ENCODE assay signal across 30 cellular contexts in genomic region chr5:44365351-44365750, GRCh38. TPM values are rescaled to one million over a fixed set of nuclear protein-coding genes. Genes with fewer than 3 reads are reported as not detected.
DNase-seq lines count a peak whose midpoint lies in the region; ATAC-seq, FAIRE-seq and TF ChIP-seq lines count a peak whose summit lies in the region.
"Had no signal": no experiment of that assay in that cellular context is flagged by ENCODE, and none has a peak within 500 bp of the region (broad histone marks: within the 10 kb centered on the region; RNA-seq: fewer than 3 reads in every experiment).

No MANE protein-coding gene starts in this region.

- H3K36me3 Mint-ChIP-seq in Caco-2 (ENCODE audit: insufficient read depth, unreplicated experiment) = no peaks in the 10 kb centered on the region
- H3K36me3 Mint-ChIP-seq: activated CD8-positive, alpha-beta memory T cell treated with anti-CD3 and anti-CD28 coated beads, Interleukin-2, amount 10 ng/mL, durations not matched to agents 7 days and 5 days; activated naive CD4-positive, alpha-beta T cell treated with anti-CD3 and anti-CD28 coated beads, Interleukin-2, amount 50 U/mL, for 72 hours had no signal

- POLR2A ChIA-PET in Caco-2 (lab: Charles Lee) = no interaction called here

- H3K4me3 Mint-ChIP-seq in Caco-2 (ENCODE audit: unreplicated experiment) = no peak overlapping the region
- H3K4me3 Mint-ChIP-seq: activated CD4-positive, alpha-beta T cell treated with anti-CD3 and anti-CD28 coated beads, Interleukin-2, amount 10 ng/mL, durations not matched to agents 7 days and 5 days; activated CD8-positive, alpha-beta memory T cell treated with anti-CD3 and anti-CD28 coated beads, Interleukin-2, amount 10 ng/mL, durations not matched to agents 7 days and 5 days; activated T-helper 17 cell treated with anti-CD3 and anti-CD28 coated beads, Interleukin-2, amount 50 U/mL, for 72 hours; effector memory CD8-positive, alpha-beta T cell had no signal

- H3K79me2 ChIP-seq in ACC112 (ENCODE audit: control insufficient read depth, insufficient read depth, low read length, unreplicated experiment) = no peaks in the 10 kb centered on the region

- H3K4me1 ChIP-seq in ACC112 (ENCODE audit: control insufficient read depth, insufficient read depth, low read length, unreplicated experiment) = peaks cover 5% of the 10 kb centered on the region
- H3K4me1 ChIP-seq in Caco-2 = no peaks in the 10 kb centered on the region
- H3K4me1 ChIP-seq: A549, esophagus squamous epithelium, heart left ventricle, stomach, upper lobe of left lung had no signal

- no peak for DNase-seq in H54 (ENCODE audit: insufficient read length, low spot score)
- peak; percentile 9 to 47 for DNase-seq in cardiac fibroblast (ENCODE audit: low read depth in 2 of 2)
- DNase-seq in kidney epithelial cell (ENCODE audit: low read depth) = peak; percentile 55
- no peak for DNase-seq in Caco-2
- DNase-seq in NOMO-1 treated with dmso at 0.1 percent for 144 hours (lab: John Stamatoyannopoulos, UW; ENCODE audit: unreplicated experiment) = no peak
- DNase-seq: activated CD4-positive, alpha-beta T cell treated with anti-CD3 and anti-CD28 coated beads, Interleukin-2, amount 10 ng/mL, durations not matched to agents 7 days and 5 days; activated CD8-positive, alpha-beta memory T cell treated with anti-CD3 and anti-CD28 coated beads, Interleukin-2, amount 10 ng/mL, durations not matched to agents 7 days and 5 days; effector memory CD8-positive, alpha-beta T cell; esophagus squamous epithelium; H7; heart left ventricle; KBM-7; NCI-H1694; NCI-H526; right cardiac atrium; SK-N-SH; stomach; upper lobe of left lung had no signal

- H3K4me3 ChIP-seq in ACC112 (ENCODE audit: low read depth, low read length) = no peak overlapping the region
- no peak overlapping the region for H3K4me3 ChIP-seq in cardiac fibroblast (replicated peaks in 1 of 2; ENCODE audit: low read depth in 2 of 2, low read length in 2 of 2)
- H3K4me3 ChIP-seq in kidney epithelial cell (ENCODE audit: low read depth, low read length) = no peak overlapping the region
- H3K4me3 ChIP-seq in Caco-2 (ENCODE audit: low read depth, low read length) = no peak overlapping the region
- H3K4me3 ChIP-seq: A549, esophagus squamous epithelium, heart left ventricle, stomach, upper lobe of left lung had no signal

- peaks cover 14% of the 10 kb centered on the region for H3K27me3 Mint-ChIP-seq in Caco-2 (ENCODE audit: insufficient read depth, unreplicated experiment)
- H3K27me3 Mint-ChIP-seq: activated CD4-positive, alpha-beta T cell treated with anti-CD3 and anti-CD28 coated beads, Interleukin-2, amount 10 ng/mL, durations not matched to agents 7 days and 5 days; activated CD8-positive, alpha-beta memory T cell treated with anti-CD3 and anti-CD28 coated beads, Interleukin-2, amount 10 ng/mL, durations not matched to agents 7 days and 5 days; activated T-helper 17 cell treated with anti-CD3 and anti-CD28 coated beads, Interleukin-2, amount 50 U/mL, for 72 hours; effector memory CD8-positive, alpha-beta T cell had no signal

- TF ChIP-seq POLR2A in H54 (IDR thresholded peaks at IDR 0.05; ENCODE audit: low read depth, low read length) = no peak

- H3K9me3 ChIP-seq in Caco-2 = no peaks in the 10 kb centered on the region
- H3K9me3 ChIP-seq: A549, esophagus squamous epithelium, heart left ventricle, SK-N-SH, stomach, upper lobe of left lung had no signal

- H3K27me3 ChIP-seq in ACC112 (ENCODE audit: insufficient read depth, low read length) (no peaks in the 10 kb centered on the region), kidney epithelial cell (ENCODE audit: control insufficient read depth, insufficient read depth, low read length) (no peaks in the 10 kb centered on the region), Caco-2 (replicated peaks; ENCODE audit: control insufficient read depth, insufficient read depth, low read length) (no peaks in the 10 kb centered on the region)
- H3K27me3 ChIP-seq: esophagus squamous epithelium, heart left ventricle, stomach, upper lobe of left lung had no signal

- intact Hi-C loops in Caco-2 (cut with micrococcal nuclease; ENCODE audit: unreplicated experiment) = no loop called here

- no peak overlapping the region for H2AFZ ChIP-seq in ACC112 (ENCODE audit: low read length, unreplicated experiment)

- H3K36me3 ChIP-seq in ACC112 (ENCODE audit: insufficient read depth, low read length) = no peaks in the 10 kb centered on the region
- H3K36me3 ChIP-seq in kidney epithelial cell (ENCODE audit: control insufficient read depth, insufficient read depth, low read length) = no peaks in the 10 kb centered on the region
- no peaks in the 10 kb centered on the region for H3K36me3 ChIP-seq in Caco-2 (ENCODE audit: control insufficient read depth, insufficient read depth, low read length)
- H3K36me3 ChIP-seq: esophagus squamous epithelium, heart left ventricle, stomach, upper lobe of left lung had no signal

- ATAC-seq in GM21737 (IDR thresholded peaks at IDR 0.05; ENCODE audit: unreplicated experiment) = no peak
- ATAC-seq in HG02642 (IDR thresholded peaks at IDR 0.05; ENCODE audit: poor library complexity, unreplicated experiment) = no peak
- ATAC-seq: A549; activated CD8-positive, alpha-beta memory T cell treated with anti-CD3 and anti-CD28 coated beads, Interleukin-2, amount 10 ng/mL, durations not matched to agents 7 days and 5 days; activated naive CD4-positive, alpha-beta T cell treated with anti-CD3 and anti-CD28 coated beads, Interleukin-2, amount 50 U/mL, for 72 hours; activated T-helper 17 cell treated with anti-CD3 and anti-CD28 coated beads, Interleukin-2, amount 50 U/mL, for 72 hours; effector memory CD8-positive, alpha-beta T cell; heart left ventricle; right cardiac atrium had no signal

- no TSS peak for BruUV-seq in Caco-2 (replicated peaks; lab: Mats Ljungman, UMichigan)

- no peaks in the 10 kb centered on the region for H3K9me3 Mint-ChIP-seq in Caco-2 (ENCODE audit: unreplicated experiment)
- H3K9me3 Mint-ChIP-seq: activated CD4-positive, alpha-beta T cell treated with anti-CD3 and anti-CD28 coated beads, Interleukin-2, amount 10 ng/mL, durations not matched to agents 7 days and 5 days had no signal

- TF ChIP-seq CTCF in cardiac fibroblast (IDR thresholded peaks at IDR 0.05; ENCODE audit: low read depth, low read length) (no peak), kidney epithelial cell (IDR thresholded peaks at IDR 0.05; ENCODE audit: insufficient read depth, low read length, poor library complexity, severe bottlenecking) (no peak), Caco-2 (IDR thresholded peaks at IDR 0.05; ENCODE audit: insufficient read depth in 1 of 2, low read depth in 1 of 2, low read length in 1 of 2, severe bottlenecking in 1 of 2, unreplicated experiment in 1 of 2) (no peak)

- FAIRE-seq in H54 (lab: Jason Lieb, UNC) = peak; percentile 85
- FAIRE-seq: A549, colon, GM18507 had no signal

- H3K27ac ChIP-seq in ACC112 (ENCODE audit: low read depth, low read length) = peak overlapping the region; percentile 39
- H3K27ac ChIP-seq: A549, C4-2B, esophagus squamous epithelium, heart left ventricle, stomach, upper lobe of left lung, VCaP had no signal

- CTCF ChIA-PET in Caco-2 (lab: Charles Lee) = no interaction called here

- H3K27ac Mint-ChIP-seq in Caco-2 (ENCODE audit: unreplicated experiment) = no peak overlapping the region
- H3K27ac Mint-ChIP-seq: activated CD4-positive, alpha-beta T cell treated with anti-CD3 and anti-CD28 coated beads, Interleukin-2, amount 10 ng/mL, durations not matched to agents 7 days and 5 days; activated CD8-positive, alpha-beta memory T cell treated with anti-CD3 and anti-CD28 coated beads, Interleukin-2, amount 10 ng/mL, durations not matched to agents 7 days and 5 days; activated naive CD4-positive, alpha-beta T cell treated with anti-CD3 and anti-CD28 coated beads, Interleukin-2, amount 50 U/mL, for 72 hours; activated T-helper 17 cell treated with anti-CD3 and anti-CD28 coated beads, Interleukin-2, amount 50 U/mL, for 72 hours; effector memory CD8-positive, alpha-beta T cell had no signal

- no peaks in the 10 kb centered on the region for H3K4me1 Mint-ChIP-seq in Caco-2 (ENCODE audit: low read depth, unreplicated experiment)
- H3K4me1 Mint-ChIP-seq: activated CD4-positive, alpha-beta T cell treated with anti-CD3 and anti-CD28 coated beads, Interleukin-2, amount 10 ng/mL, durations not matched to agents 7 days and 5 days; activated CD8-positive, alpha-beta memory T cell treated with anti-CD3 and anti-CD28 coated beads, Interleukin-2, amount 10 ng/mL, durations not matched to agents 7 days and 5 days; activated T-helper 17 cell treated with anti-CD3 and anti-CD28 coated beads, Interleukin-2, amount 50 U/mL, for 72 hours had no signal

RNA-seq across cellular contexts. Expression of gene FGF10, which starts 23.9 kb away (rescaled TPM):
- 0.08 TPM in 1 of 2 replicates, not detected in the other for total RNA-seq in kidney epithelial cell
- not detected in 2 replicates for total RNA-seq in Caco-2 (2022)
- total RNA-seq: activated CD4-positive, alpha-beta T cell treated with anti-CD3 and anti-CD28 coated beads, Interleukin-2, amount 10 ng/mL, durations not matched to agents 7 days and 5 days; activated CD8-positive, alpha-beta memory T cell treated with anti-CD3 and anti-CD28 coated beads, Interleukin-2, amount 10 ng/mL, durations not matched to agents 7 days and 5 days; activated naive CD4-positive, alpha-beta T cell treated with anti-CD3 and anti-CD28 coated beads, Interleukin-2, amount 50 U/mL, for 72 hours; activated T-helper 17 cell treated with anti-CD3 and anti-CD28 coated beads, Interleukin-2, amount 50 U/mL, for 72 hours; RPMI7951; T-helper 2 cell treated with Interferon-gamma antibody and Interleukin-4, amounts not matched to agents 100 ng/mL and 5 ng/mL, for 36 hours had no signal

Comparison
In these comparisons a context has a peak if more than half of its experiments do, and no peak if none do; other contexts are left out.
1. DNase-seq: peak in cardiac fibroblast (2 of 2) and kidney epithelial cell (single experiment); none in H54 (single experiment), Caco-2 (0 of 2) and NOMO-1 treated with dmso at 0.1 percent for 144 hours (single experiment).